18 cellular contexts compared by ENCODE assay signal in the genomic region with DNA sequence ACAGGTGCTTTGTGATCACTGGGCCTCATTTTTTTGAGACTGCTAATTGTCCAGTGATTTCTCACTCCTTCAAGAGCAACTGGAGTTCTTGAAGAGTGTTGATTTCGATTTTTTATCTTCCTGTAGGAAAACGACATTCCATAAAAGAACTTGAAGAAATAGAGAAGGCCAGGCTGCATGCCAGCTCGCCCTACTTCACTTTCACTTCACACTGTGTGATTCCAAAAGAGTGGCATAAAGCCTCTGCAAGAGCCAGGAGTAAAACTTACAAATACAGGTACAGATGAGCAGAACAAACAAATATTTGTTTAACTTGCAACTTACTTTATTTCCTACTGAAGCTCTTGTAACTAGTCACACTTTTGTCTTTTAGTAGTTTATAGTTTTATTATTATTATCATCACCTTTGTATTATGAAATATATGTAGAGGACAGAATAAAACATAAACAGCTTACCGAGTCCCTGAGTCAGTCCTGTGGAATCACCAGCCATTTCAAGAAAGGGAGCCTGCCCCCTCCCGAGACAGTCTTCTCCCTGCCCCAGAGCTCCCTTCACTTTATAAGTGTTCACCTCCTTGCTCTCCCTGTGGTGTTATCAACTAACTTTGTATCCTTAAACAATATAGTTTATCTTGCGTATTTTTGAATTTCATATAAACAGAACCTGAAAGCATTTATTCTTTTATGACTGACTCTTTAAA. TPM values are rescaled to one million over a fixed set of nuclear protein-coding genes. Genes with fewer than 3 reads are reported as not detected.
A peak's percentile ranks its signal among the peaks of the same experiment; 100 is the strongest.
DNase-seq lines count a peak whose midpoint lies in the region; ATAC-seq and TF ChIP-seq lines count a peak whose summit lies in the region.
"Had no signal": no experiment of that assay in that cellular context is flagged by ENCODE, and none has a peak within 500 bp of the region (broad histone marks: within the 10 kb centered on the region; RNA-seq: fewer than 3 reads in every experiment).

No MANE protein-coding gene starts in this region.

- H3K9me2 ChIP-seq in GM23338 (ENCODE audit: insufficient read depth), result no peaks in the 10 kb centered on the region

- H3K79me2 ChIP-seq in GM23338 (replicated peaks; ENCODE audit: insufficient read depth), result no peaks in the 10 kb centered on the region

- no peak overlapping the region for H3K27ac Mint-ChIP-seq in GM23338

- peaks cover 3% of the 10 kb centered on the region for H3K27me3 Mint-ChIP-seq in GM23338 (ENCODE audit: insufficient read depth, low read depth, poor library complexity)

- H3K9me3 ChIP-seq in left lung (no peaks in the 10 kb centered on the region), gastrocnemius medialis (no peaks in the 10 kb centered on the region)
- H3K9me3 ChIP-seq: Peyer's patch had no signal

- H3K4me2 ChIP-seq in GM23338, result no peak overlapping the region

- no peaks in the 10 kb centered on the region for H3K4me1 Mint-ChIP-seq in GM23338

- H3F3A ChIP-seq in GM23338 (replicated peaks; ENCODE audit: low read depth), result no peaks in the 10 kb centered on the region

- no peak overlapping the region for H3K4me3 Mint-ChIP-seq in GM23338
- H3K4me3 Mint-ChIP-seq: CD14-positive monocyte had no signal

- 0 out of 2 replicates have a peak overlapping the region, but pooled peaks have one; percentile 26 for H2AFZ ChIP-seq in GM23338

- no peak for ATAC-seq in GM23338
- ATAC-seq in left lung, result peak; percentile 79
- ATAC-seq in gastrocnemius medialis, result no peak
- ATAC-seq in GM18868 (IDR thresholded peaks at IDR 0.05; ENCODE audit: unreplicated experiment), result no peak

- H4K20me1 ChIP-seq in GM23338 (replicated peaks; ENCODE audit: insufficient read depth), result no peaks in the 10 kb centered on the region

- H3K27ac ChIP-seq in GM23338 (ENCODE audit: low read depth) (no peak overlapping the region), left lung (peak overlapping the region in 1 of 2 donors; percentile 31), gastrocnemius medialis (no peak overlapping the region)
- H3K27ac ChIP-seq: Peyer's patch had no signal

- H3K27me3 ChIP-seq in GM23338 (ENCODE audit: insufficient read depth) (no peaks in the 10 kb centered on the region), left lung (no peaks in the 10 kb centered on the region), gastrocnemius medialis (no peaks in the 10 kb centered on the region)
- H3K27me3 ChIP-seq: Peyer's patch had no signal

- no peaks in the 10 kb centered on the region for H3K36me3 Mint-ChIP-seq in GM23338 (ENCODE audit: low read depth)
- H3K36me3 Mint-ChIP-seq: CD14-positive monocyte had no signal

- TF ChIP-seq CTCF in GM23338 (conservative IDR thresholded peaks at IDR 0.05; ENCODE audit: low read depth in 2 of 2) (no peak), left lung (IDR thresholded peaks at IDR 0.05) (no peak), gastrocnemius medialis (IDR thresholded peaks at IDR 0.05 in 4 of 5, conservative IDR thresholded peaks at IDR 0.05 in 1 of 5) (no peak)

- H3K4me3 ChIP-seq in GM23338, result no peak overlapping the region
- no peak overlapping the region for H3K4me3 ChIP-seq in left lung
- H3K4me3 ChIP-seq in gastrocnemius medialis, result no peak overlapping the region
- H3K4me3 ChIP-seq: Peyer's patch had no signal

- in situ Hi-C loops in gastrocnemius medialis (cut with MboI; ENCODE audit: low sequenced_read_pairs in 4 of 4), result no loop called here

- H3K9me3 Mint-ChIP-seq in GM23338, result no peaks in the 10 kb centered on the region

- H3K4me1 ChIP-seq in GM23338 (ENCODE audit: insufficient read depth), result no peaks in the 10 kb centered on the region
- H3K4me1 ChIP-seq in left lung, result no peaks in the 10 kb centered on the region
- H3K4me1 ChIP-seq in gastrocnemius medialis, result no peaks in the 10 kb centered on the region
- H3K4me1 ChIP-seq: Peyer's patch had no signal

- intact Hi-C loops in left lung (cut with DNase I) (no loop called here), gastrocnemius medialis (cut with DNase I; ENCODE audit: low total_unique reads) (no loop called here)

- DNase-seq in DMS53 (lab: John Stamatoyannopoulos, UW) (peak; percentile 63), GM23338 (ENCODE audit: low spot score) (no peak), amniotic epithelial cell (ENCODE audit: low read depth) (peak; percentile 25), left lung (peak in 1 of 2 donors; percentile 45), gastrocnemius medialis (no peak), NCI-H345 treated with DMSO at 0.1 percent for 48 hours (lab: John Stamatoyannopoulos, UW; ENCODE audit: unreplicated experiment) (no peak), SIG-M5 treated with dmso at 0.1 percent for 504 hours (lab: John Stamatoyannopoulos, UW; ENCODE audit: unreplicated experiment) (no peak)
- DNase-seq: COR-L47, GDM1, GOT3, Karpas-422, NCI-H2081, NCI-H2227 treated with DMSO at 0.1 percent for 48 hours, Peyer's patch, Right ventricle myocardium superior had no signal

- H3K36me3 ChIP-seq in GM23338 (ENCODE audit: insufficient read depth) (no peaks in the 10 kb centered on the region), left lung (no peaks in the 10 kb centered on the region), gastrocnemius medialis (no peaks in the 10 kb centered on the region)
- H3K36me3 ChIP-seq: Peyer's patch had no signal

- TF ChIP-seq POLR2A in gastrocnemius medialis (IDR thresholded peaks at IDR 0.05), result no peak

TF ChIP-seq in GM23338, 12 proteins besides CTCF, POLR2A, EP300 and RAD21:
- TF ChIP-seq ZNF331 (CRISPR knock-in tag; IDR thresholded peaks at IDR 0.05; ENCODE audit: low read depth), result no peak
- no peak for TF ChIP-seq ETS1 (IDR thresholded peaks at IDR 0.05)
- no peak for TF ChIP-seq JUNB (IDR thresholded peaks at IDR 0.05; ENCODE audit: unreplicated experiment)
- TF ChIP-seq POLR2AphosphoS5 (IDR thresholded peaks at IDR 0.05; ENCODE audit: low read depth), result no peak
- no peak for TF ChIP-seq EZH2phosphoT487 (IDR thresholded peaks at IDR 0.05; ENCODE audit: unreplicated experiment)
- TF ChIP-seq CREB1 (CRISPR knock-in tag; IDR thresholded peaks at IDR 0.05; ENCODE audit: low read depth), result no peak
- no peak for TF ChIP-seq STAT1 (IDR thresholded peaks at IDR 0.05; ENCODE audit: unreplicated experiment)

RNA-seq across cellular contexts. Expression of gene FAM228A, which starts 8.7 kb away (rescaled TPM):
- total RNA-seq in GM23338 (2014; rRNA removed; shearing (Covaris generic)), result 0.12 and 0.35 TPM in 2 replicates
- polyA plus RNA-seq in GM23338 (2016; fragmentation: Nextera tagmentation; extraction: Ambion mirVana), result 0.11 and 0.49 TPM in 2 replicates
- total RNA-seq in left lung (1 to 10 TPM in 1 of 2 donors, under 1 TPM in 1; 0.41 to 3.4 TPM), gastrocnemius medialis (under 1 TPM in 2 of 4 donors, not detected in 2; 0.39 to 0.41 TPM)
- total RNA-seq: A673 had no signal

Comparison
In these comparisons a context has a peak if more than half of its experiments do, and no peak if none do; other contexts are left out.
1. DNase-seq: peak in DMS53 (single experiment) and amniotic epithelial cell (single experiment); none in GM23338 (single experiment), gastrocnemius medialis (0 of 2), NCI-H345 treated with DMSO at 0.1 percent for 48 hours (single experiment) and SIG-M5 treated with dmso at 0.1 percent for 504 hours (single experiment).